ENCODE assay signal across 16 cellular contexts in genomic region chr5:2193923-2194555, GRCh38.
A peak's percentile ranks its signal among the peaks of the same experiment; 100 is the strongest.
DNase-seq lines count a peak whose midpoint lies in the region; ATAC-seq and TF ChIP-seq lines count a peak whose summit lies in the region.
"Had no signal": no experiment of that assay in that cellular context is flagged by ENCODE, and none has a peak within 500 bp of the region (broad histone marks: within the 10 kb centered on the region; RNA-seq: fewer than 3 reads in every experiment).

No MANE protein-coding gene starts in this region.

- H3K9me3 ChIP-seq in neuronal stem cell (replicated peaks in 1 of 2; ENCODE audit: control insufficient read depth in 2 of 2, insufficient read depth in 1 of 2, low read depth in 1 of 2, low read length in 2 of 2) (peaks cover 9 to 17% of the 10 kb centered on the region in 2 donors), upper lobe of left lung (peaks cover 0 to 17% (median 12%) of the 10 kb centered on the region in 4 donors), SK-N-SH (no peaks in the 10 kb centered on the region)

- H4K20me1 ChIP-seq in SK-N-SH (ENCODE audit: insufficient read depth), result no peaks in the 10 kb centered on the region
- H4K20me1 ChIP-seq: BLaER1 treated with 17β-estradiol and CSF1 and Interleukin-3, amounts not matched to agents 10 nM and 100 nM had no signal

- H2BK12ac ChIP-seq in neuronal stem cell (ENCODE audit: low read length), result no peak overlapping the region

- no peak overlapping the region for H2BK15ac ChIP-seq in neuronal stem cell (ENCODE audit: low read length)

- no peaks in the 10 kb centered on the region for H3K79me1 ChIP-seq in neuronal stem cell (ENCODE audit: low read depth, low read length)

- H4K8ac ChIP-seq in neuronal stem cell (ENCODE audit: low read depth, low read length), result no peak overlapping the region

- peak overlapping the region; percentile 63 for H3K14ac ChIP-seq in neuronal stem cell (ENCODE audit: low read length)

- no peaks in the 10 kb centered on the region for H3F3A ChIP-seq in SK-N-SH (replicated peaks; ENCODE audit: insufficient read depth)

- H3K4me2 ChIP-seq in neuronal stem cell (ENCODE audit: insufficient read depth, low read length, poor library complexity, severe bottlenecking) (no peak overlapping the region), SK-N-SH (no peak overlapping the region)
- H3K4me2 ChIP-seq: BLaER1 treated with 17β-estradiol and CSF1 and Interleukin-3, amounts not matched to agents 10 nM and 100 nM; GM23338 had no signal

- H3K4me1 ChIP-seq in neuronal stem cell (ENCODE audit: control insufficient read depth in 2 of 2, insufficient read depth in 1 of 2, low read depth in 1 of 2, low read length in 2 of 2), result peaks cover 9 to 23% of the 10 kb centered on the region in 2 donors
- no peaks in the 10 kb centered on the region for H3K4me1 ChIP-seq in upper lobe of left lung
- no peaks in the 10 kb centered on the region for H3K4me1 ChIP-seq in SK-N-SH (ENCODE audit: control insufficient read depth in 1 of 2, insufficient read depth in 2 of 2, low read depth in 1 of 2, low read length in 1 of 2)

- no peak for TF ChIP-seq CTCF in coronary artery (IDR thresholded peaks at IDR 0.05)
- TF ChIP-seq CTCF in upper lobe of left lung (IDR thresholded peaks at IDR 0.05), result no peak
- TF ChIP-seq CTCF in SK-N-SH (IDR thresholded peaks at IDR 0.05), result no peak

- POLR2A ChIA-PET in SK-N-SH (lab: Yijun Ruan, JAX), result no interaction called here

- no peaks in the 10 kb centered on the region for H3K9me2 ChIP-seq in SK-N-SH

- no peak overlapping the region for H3K18ac ChIP-seq in neuronal stem cell (ENCODE audit: low read length)

- DNase-seq in coronary artery (ENCODE audit: low spot score) (peak; percentile 26), islet precursor cell (peak; percentile 35), neuronal stem cell (ENCODE audit: low spot score) (no peak), upper lobe of left lung (peak; percentile 13 to 27), retina (no peak), SK-N-SH (no peak)
- DNase-seq in central memory CD4-positive, alpha-beta T cell, result no peak
- DNase-seq: Calu3, DMS79 treated with DMSO at 0.1 percent for 48 hours, GF-D8, HCEC 1CT had no signal

- no peak for TF ChIP-seq RAD21 in SK-N-SH (IDR thresholded peaks at IDR 0.05; ENCODE audit: low read length)

- H3K4ac ChIP-seq in neuronal stem cell (ENCODE audit: low read length), result no peak overlapping the region

- H3K27ac ChIP-seq in coronary artery, result no peak overlapping the region
- no peak overlapping the region for H3K27ac ChIP-seq in neuronal stem cell (replicated peaks; ENCODE audit: low read length)
- H3K27ac ChIP-seq in upper lobe of left lung, result no peak overlapping the region
- no peak overlapping the region for H3K27ac ChIP-seq in SK-N-SH (ENCODE audit: low read depth in 2 of 2, low read length in 1 of 2)
- H3K27ac ChIP-seq: BLaER1 treated with 17β-estradiol and CSF1 and Interleukin-3, amounts not matched to agents 10 nM and 100 nM; HL-60 had no signal

- H2AK5ac ChIP-seq in neuronal stem cell (ENCODE audit: low read depth, low read length), result no peak overlapping the region

- no CpG with 5 or more reads among the region's 11 CpGs for WGBS in neuronal stem cell (ENCODE audit: extremely low coverage in 2 of 2, insufficient read length in 2 of 2, insufficient replicate concordance in 1 of 2), 2 donors
- 82 to 85% methylated on average over 10 to 11 of the region's 11 CpGs for WGBS in upper lobe of left lung, 2 donors
- WGBS in SK-N-SH (ENCODE audit: low lambda C conversion rate), result 4% methylated on average over 7 of the region's 11 CpGs

- CTCF ChIA-PET in SK-N-SH (lab: Yijun Ruan, JAX), result no interaction called here

- H3K9ac ChIP-seq in neuronal stem cell (ENCODE audit: low read depth, low read length, poor library complexity) (no peak overlapping the region), SK-N-SH (no peak overlapping the region)
- H3K9ac ChIP-seq: BLaER1 treated with 17β-estradiol and CSF1 and Interleukin-3, amounts not matched to agents 10 nM and 100 nM had no signal

- no peaks in the 10 kb centered on the region for H3K79me2 ChIP-seq in SK-N-SH (ENCODE audit: insufficient read depth)

- H3K4me3 ChIP-seq in coronary artery (no peak overlapping the region), neuronal stem cell (ENCODE audit: low read length in 2 of 2) (peak overlapping the region in 1 of 2 donors; percentile 66), upper lobe of left lung (no peak overlapping the region), SK-N-SH (ENCODE audit: low read depth in 2 of 2, low read length in 1 of 2) (no peak overlapping the region)
- H3K4me3 ChIP-seq: BLaER1 treated with 17β-estradiol and CSF1 and Interleukin-3, amounts not matched to agents 10 nM and 100 nM; GM23338 had no signal

- ATAC-seq in upper lobe of left lung (ENCODE audit: low FRiP score in 2 of 2) (no peak), GM18868 (IDR thresholded peaks at IDR 0.05; ENCODE audit: unreplicated experiment) (no peak)
- ATAC-seq: CD8-positive, alpha-beta T cell; GM23338 had no signal

- H2BK5ac ChIP-seq in neuronal stem cell (ENCODE audit: low read length), result no peak overlapping the region

- H4K91ac ChIP-seq in neuronal stem cell (ENCODE audit: low read depth, low read length, poor library complexity), result no peak overlapping the region

- no peak overlapping the region for H2BK120ac ChIP-seq in neuronal stem cell (ENCODE audit: low read depth, low read length)

- H3K23ac ChIP-seq in neuronal stem cell (ENCODE audit: low read depth, low read length, poor library complexity), result no peak overlapping the region

- no peaks in the 10 kb centered on the region for H3K36me3 ChIP-seq in neuronal stem cell (replicated peaks in 1 of 2; ENCODE audit: control insufficient read depth in 2 of 2, insufficient read depth in 2 of 2, low read length in 2 of 2)
- no peaks in the 10 kb centered on the region for H3K36me3 ChIP-seq in upper lobe of left lung
- no peaks in the 10 kb centered on the region for H3K36me3 ChIP-seq in SK-N-SH (replicated peaks in 1 of 2; ENCODE audit: control insufficient read depth in 1 of 2, insufficient read depth in 2 of 2, low read length in 1 of 2)

- TF ChIP-seq EP300 in upper lobe of left lung (IDR thresholded peaks at IDR 0.05) (no peak), SK-N-SH (IDR thresholded peaks at IDR 0.05; ENCODE audit: borderline replicate concordance in 1 of 2, low read depth in 1 of 2, low read length in 1 of 2) (no peak)

- H2AFZ ChIP-seq in neuronal stem cell (ENCODE audit: low read length), result no peak overlapping the region
- no peak overlapping the region for H2AFZ ChIP-seq in SK-N-SH (ENCODE audit: low read depth)
- H2AFZ ChIP-seq: GM23338 had no signal

- peaks cover 0 to 4% (median 0%) of the 10 kb centered on the region in 3 experiments for H3K27me3 ChIP-seq in neuronal stem cell (ENCODE audit: control insufficient read depth in 3 of 3, insufficient read depth in 3 of 3, low read depth in 1 of 3, low read length in 3 of 3)
- no peaks in the 10 kb centered on the region for H3K27me3 ChIP-seq in upper lobe of left lung
- peaks cover 16% of the 10 kb centered on the region; the same call in 1 of the 2 replicates for H3K27me3 ChIP-seq in SK-N-SH (ENCODE audit: insufficient read depth)
- H3K27me3 ChIP-seq: BLaER1 treated with 17β-estradiol and CSF1 and Interleukin-3, amounts not matched to agents 10 nM and 100 nM had no signal

- TF ChIP-seq POLR2A in upper lobe of left lung (IDR thresholded peaks at IDR 0.05), result no peak

TF ChIP-seq in SK-N-SH, 30 proteins besides CTCF, POLR2A, EP300 and RAD21 (continues in another document):
- TF ChIP-seq FOXM1 (IDR thresholded peaks at IDR 0.05; ENCODE audit: low read depth) (no peak), SMC3 (IDR thresholded peaks at IDR 0.05; ENCODE audit: low read depth, low read length) (no peak), TCF12 (IDR thresholded peaks at IDR 0.05) (no peak), POLR2AphosphoS5 (IDR thresholded peaks at IDR 0.05; ENCODE audit: low read depth, low read length) (no peak), NFIC (IDR thresholded peaks at IDR 0.05; ENCODE audit: borderline replicate concordance) (no peak), MEF2A (IDR thresholded peaks at IDR 0.05; ENCODE audit: borderline replicate concordance, low read depth) (no peak), RFX5 (IDR thresholded peaks at IDR 0.05; ENCODE audit: low read length) (no peak), NRF1 (IDR thresholded peaks at IDR 0.05; ENCODE audit: low read depth, low read length) (no peak), TAF1 (IDR thresholded peaks at IDR 0.05; ENCODE audit: borderline replicate concordance, low read depth, low read length) (no peak), USF1 (IDR thresholded peaks at IDR 0.05; ENCODE audit: borderline replicate concordance, low read depth) (no peak), RXRA (IDR thresholded peaks at IDR 0.05; ENCODE audit: borderline replicate concordance, low read depth) (no peak), MXI1 (IDR thresholded peaks at IDR 0.05; ENCODE audit: low read depth, low read length) (no peak)

Comparison
In these comparisons a context has a peak if more than half of its experiments do, and no peak if none do; other contexts are left out.
1. DNase-seq: peak in coronary artery (single experiment), islet precursor cell (single experiment) and upper lobe of left lung (2 of 2); none in neuronal stem cell (single experiment), central memory CD4-positive, alpha-beta T cell (single experiment), retina (single experiment) and SK-N-SH (single experiment).